Comparison of ENCODE assay signal across 2 cellular contexts in the genomic region with DNA sequence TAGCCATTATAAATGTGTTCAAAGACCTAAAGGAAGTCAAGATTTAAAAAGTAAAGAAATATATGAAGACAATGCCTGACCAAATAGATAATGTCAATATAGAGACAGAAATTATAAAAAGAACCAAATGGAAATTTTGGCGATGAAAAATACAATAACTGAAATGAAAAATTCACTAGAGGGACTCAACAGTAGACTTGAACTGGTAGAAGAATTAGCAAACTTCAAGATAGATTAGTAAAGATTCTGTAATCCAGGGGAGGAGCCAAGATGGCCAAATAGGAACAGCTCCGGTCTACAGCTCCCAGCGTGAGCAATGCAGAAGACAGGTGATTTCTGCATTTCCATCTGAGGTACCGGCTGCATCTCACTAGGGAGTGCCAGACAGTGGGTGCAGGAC.
TF ChIP-seq lines count a peak whose summit lies in the region.

No MANE protein-coding gene starts in this region.

TF ChIP-seq in HepG2, 621 proteins besides CTCF, POLR2A, EP300 and RAD21 (continued from another document):
- TF ChIP-seq, protein P1, sequence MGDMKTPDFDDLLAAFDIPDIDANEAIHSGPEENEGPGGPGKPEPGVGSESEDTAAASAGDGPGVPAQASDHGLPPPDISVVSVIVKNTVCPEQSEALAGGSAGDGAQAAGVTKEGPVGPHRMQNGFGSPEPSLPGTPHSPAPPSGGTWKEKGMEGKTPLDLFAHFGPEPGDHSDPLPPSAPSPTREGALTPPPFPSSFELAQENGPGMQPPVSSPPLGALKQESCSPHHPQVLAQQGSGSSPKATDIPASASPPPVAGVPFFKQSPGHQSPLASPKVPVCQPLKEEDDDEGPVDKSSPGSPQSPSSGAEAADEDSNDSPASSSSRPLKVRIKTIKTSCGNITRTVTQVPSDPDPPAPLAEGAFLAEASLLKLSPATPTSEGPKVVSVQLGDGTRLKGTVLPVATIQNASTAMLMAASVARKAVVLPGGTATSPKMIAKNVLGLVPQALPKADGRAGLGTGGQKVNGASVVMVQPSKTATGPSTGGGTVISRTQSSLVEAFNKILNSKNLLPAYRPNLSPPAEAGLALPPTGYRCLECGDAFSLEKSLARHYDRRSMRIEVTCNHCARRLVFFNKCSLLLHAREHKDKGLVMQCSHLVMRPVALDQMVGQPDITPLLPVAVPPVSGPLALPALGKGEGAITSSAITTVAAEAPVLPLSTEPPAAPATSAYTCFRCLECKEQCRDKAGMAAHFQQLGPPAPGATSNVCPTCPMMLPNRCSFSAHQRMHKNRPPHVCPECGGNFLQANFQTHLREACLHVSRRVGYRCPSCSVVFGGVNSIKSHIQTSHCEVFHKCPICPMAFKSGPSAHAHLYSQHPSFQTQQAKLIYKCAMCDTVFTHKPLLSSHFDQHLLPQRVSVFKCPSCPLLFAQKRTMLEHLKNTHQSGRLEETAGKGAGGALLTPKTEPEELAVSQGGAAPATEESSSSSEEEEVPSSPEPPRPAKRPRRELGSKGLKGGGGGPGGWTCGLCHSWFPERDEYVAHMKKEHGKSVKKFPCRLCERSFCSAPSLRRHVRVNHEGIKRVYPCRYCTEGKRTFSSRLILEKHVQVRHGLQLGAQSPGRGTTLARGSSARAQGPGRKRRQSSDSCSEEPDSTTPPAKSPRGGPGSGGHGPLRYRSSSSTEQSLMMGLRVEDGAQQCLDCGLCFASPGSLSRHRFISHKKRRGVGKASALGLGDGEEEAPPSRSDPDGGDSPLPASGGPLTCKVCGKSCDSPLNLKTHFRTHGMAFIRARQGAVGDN (CRISPR knock-in tag; IDR thresholded peaks at IDR 0.05), result no peak
- TF ChIP-seq ZFP36 (IDR thresholded peaks at IDR 0.05; ENCODE audit: borderline replicate concordance, low read depth, low read length, partially characterized antibody) (no peak), ZNF382 (CRISPR knock-in tag; IDR thresholded peaks at IDR 0.05; ENCODE audit: borderline replicate concordance) (no peak), SRSF9 (IDR thresholded peaks at IDR 0.05; ENCODE audit: borderline replicate concordance, insufficient read depth, low read depth, low read length, poor library complexity, severe bottlenecking) (no peak), ZNF160 (CRISPR knock-in tag; IDR thresholded peaks at IDR 0.05) (peak; percentile 94; the same call in 1 of the 2 replicates)

TF ChIP-seq in WTC11, 78 proteins besides CTCF, POLR2A, EP300 and RAD21 (continued from another document):
- TF ChIP-seq, protein P2, sequence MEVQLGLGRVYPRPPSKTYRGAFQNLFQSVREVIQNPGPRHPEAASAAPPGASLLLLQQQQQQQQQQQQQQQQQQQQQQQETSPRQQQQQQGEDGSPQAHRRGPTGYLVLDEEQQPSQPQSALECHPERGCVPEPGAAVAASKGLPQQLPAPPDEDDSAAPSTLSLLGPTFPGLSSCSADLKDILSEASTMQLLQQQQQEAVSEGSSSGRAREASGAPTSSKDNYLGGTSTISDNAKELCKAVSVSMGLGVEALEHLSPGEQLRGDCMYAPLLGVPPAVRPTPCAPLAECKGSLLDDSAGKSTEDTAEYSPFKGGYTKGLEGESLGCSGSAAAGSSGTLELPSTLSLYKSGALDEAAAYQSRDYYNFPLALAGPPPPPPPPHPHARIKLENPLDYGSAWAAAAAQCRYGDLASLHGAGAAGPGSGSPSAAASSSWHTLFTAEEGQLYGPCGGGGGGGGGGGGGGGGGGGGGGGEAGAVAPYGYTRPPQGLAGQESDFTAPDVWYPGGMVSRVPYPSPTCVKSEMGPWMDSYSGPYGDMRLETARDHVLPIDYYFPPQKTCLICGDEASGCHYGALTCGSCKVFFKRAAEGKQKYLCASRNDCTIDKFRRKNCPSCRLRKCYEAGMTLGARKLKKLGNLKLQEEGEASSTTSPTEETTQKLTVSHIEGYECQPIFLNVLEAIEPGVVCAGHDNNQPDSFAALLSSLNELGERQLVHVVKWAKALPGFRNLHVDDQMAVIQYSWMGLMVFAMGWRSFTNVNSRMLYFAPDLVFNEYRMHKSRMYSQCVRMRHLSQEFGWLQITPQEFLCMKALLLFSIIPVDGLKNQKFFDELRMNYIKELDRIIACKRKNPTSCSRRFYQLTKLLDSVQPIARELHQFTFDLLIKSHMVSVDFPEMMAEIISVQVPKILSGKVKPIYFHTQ (CRISPR knock-in tag; IDR thresholded peaks at IDR 0.05), result no peak
- TF ChIP-seq TEAD1 (CRISPR knock-in tag; IDR thresholded peaks at IDR 0.05) (no peak), ZNF396 (CRISPR knock-in tag; IDR thresholded peaks at IDR 0.05; ENCODE audit: borderline replicate concordance) (no peak), IRF2 (CRISPR knock-in tag; IDR thresholded peaks at IDR 0.05; ENCODE audit: borderline replicate concordance, low read depth) (no peak), NR3C1 (CRISPR knock-in tag; conservative IDR thresholded peaks at IDR 0.05; ENCODE audit: low read depth) (no peak), CBFB (CRISPR knock-in tag; IDR thresholded peaks at IDR 0.05; ENCODE audit: low read depth) (no peak), ZBTB21 (CRISPR knock-in tag; IDR thresholded peaks at IDR 0.05; ENCODE audit: borderline replicate concordance) (no peak)
- TF ChIP-seq, protein P3, sequence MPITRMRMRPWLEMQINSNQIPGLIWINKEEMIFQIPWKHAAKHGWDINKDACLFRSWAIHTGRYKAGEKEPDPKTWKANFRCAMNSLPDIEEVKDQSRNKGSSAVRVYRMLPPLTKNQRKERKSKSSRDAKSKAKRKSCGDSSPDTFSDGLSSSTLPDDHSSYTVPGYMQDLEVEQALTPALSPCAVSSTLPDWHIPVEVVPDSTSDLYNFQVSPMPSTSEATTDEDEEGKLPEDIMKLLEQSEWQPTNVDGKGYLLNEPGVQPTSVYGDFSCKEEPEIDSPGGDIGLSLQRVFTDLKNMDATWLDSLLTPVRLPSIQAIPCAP (CRISPR knock-in tag; IDR thresholded peaks at IDR 0.05), result no peak
- TF ChIP-seq, protein P4, sequence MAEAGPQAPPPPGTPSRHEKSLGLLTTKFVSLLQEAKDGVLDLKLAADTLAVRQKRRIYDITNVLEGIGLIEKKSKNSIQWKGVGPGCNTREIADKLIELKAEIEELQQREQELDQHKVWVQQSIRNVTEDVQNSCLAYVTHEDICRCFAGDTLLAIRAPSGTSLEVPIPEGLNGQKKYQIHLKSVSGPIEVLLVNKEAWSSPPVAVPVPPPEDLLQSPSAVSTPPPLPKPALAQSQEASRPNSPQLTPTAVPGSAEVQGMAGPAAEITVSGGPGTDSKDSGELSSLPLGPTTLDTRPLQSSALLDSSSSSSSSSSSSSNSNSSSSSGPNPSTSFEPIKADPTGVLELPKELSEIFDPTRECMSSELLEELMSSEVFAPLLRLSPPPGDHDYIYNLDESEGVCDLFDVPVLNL (CRISPR knock-in tag; IDR thresholded peaks at IDR 0.05; ENCODE audit: borderline replicate concordance, low read depth), result no peak
TF ChIP-seq in WTC11: peak in this region for 0.
